Comparison of ENCODE assay signal across 8 cellular contexts in the genomic region with DNA sequence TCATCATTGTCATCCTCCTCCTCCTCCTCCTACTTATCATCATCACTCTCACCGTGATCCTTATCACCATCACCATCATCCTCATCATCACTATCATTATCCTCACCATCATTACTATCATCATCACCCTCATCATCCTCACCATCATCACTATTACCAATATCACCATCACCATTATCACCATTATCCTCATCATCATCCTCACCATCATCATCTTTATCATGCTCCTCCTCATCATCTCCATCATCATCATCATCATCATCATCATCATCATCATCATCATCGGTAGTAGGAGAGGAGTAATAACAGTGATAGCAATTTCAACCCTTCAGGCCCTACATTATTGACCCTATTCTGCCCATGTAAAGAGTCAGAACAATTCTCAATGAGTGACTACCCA.
"Had no signal": no experiment of that assay in that cellular context is flagged by ENCODE, and none has a peak within 500 bp of the region (broad histone marks: within the 10 kb centered on the region; RNA-seq: fewer than 3 reads in every experiment).

No MANE protein-coding gene starts in this region.

- FAIRE-seq: H54 had no signal

- H3K9ac ChIP-seq: GM23248 had no signal

- H3K27ac ChIP-seq: GM23248, HL-60 had no signal

- H2AFZ ChIP-seq: GM23248 had no signal

- H3K4me3 ChIP-seq: GM23248 had no signal

- DNase-seq: GM23248, GOT3, H9, HCEC 1CT, HFFc6, KG1 had no signal
